16 cellular contexts compared by ENCODE assay signal in the genomic region with DNA sequence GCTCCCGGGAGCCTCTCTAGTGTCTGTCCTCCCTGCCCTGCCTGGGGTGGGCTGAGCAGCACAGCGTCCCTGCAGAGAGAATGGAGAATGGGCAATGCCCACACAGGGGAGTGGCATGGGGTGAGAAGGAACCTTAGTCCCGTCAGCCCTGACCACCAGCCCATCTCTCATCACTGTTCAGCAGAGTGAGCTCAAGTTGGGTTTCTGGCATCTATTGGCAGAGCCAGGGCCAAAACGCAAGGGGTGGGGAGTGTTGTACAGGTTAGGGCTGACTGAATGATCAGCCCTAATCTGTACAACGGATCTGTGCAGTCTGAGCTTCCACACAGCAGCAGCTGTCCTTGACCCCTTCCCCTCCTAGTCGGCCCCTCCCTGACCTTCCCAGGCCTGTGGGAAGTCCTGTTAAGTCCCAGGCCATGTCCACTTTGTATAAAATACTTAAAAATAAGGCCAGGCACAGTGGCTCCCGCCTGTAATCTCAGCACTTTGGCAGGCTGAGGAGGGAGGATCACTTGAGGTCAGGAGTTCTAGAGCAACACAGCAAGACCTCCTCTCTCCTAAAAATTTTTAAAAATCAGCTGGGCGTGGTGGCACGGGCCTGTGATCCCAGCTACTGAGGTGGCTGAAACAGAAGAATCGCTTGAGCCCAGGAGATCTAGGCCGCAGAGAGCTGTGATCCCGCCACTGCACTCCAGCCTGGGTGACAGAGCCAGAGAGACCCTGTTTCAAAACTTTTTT. TPM values are rescaled to one million over a fixed set of nuclear protein-coding genes. Genes with fewer than 3 reads are reported as not detected.
A peak's percentile ranks its signal among the peaks of the same experiment; 100 is the strongest.
DNase-seq lines count a peak whose midpoint lies in the region; ATAC-seq, FAIRE-seq and TF ChIP-seq lines count a peak whose summit lies in the region.
"Had no signal": no experiment of that assay in that cellular context is flagged by ENCODE, and none has a peak within 500 bp of the region (broad histone marks: within the 10 kb centered on the region; RNA-seq: fewer than 3 reads in every experiment).

No MANE protein-coding gene starts in this region.

- H3K9me3 ChIP-seq in A549 = peaks cover 8% of the 10 kb centered on the region; the same call in 1 of the 3 replicates
- H3K9me3 ChIP-seq in effector memory CD4-positive, alpha-beta T cell (ENCODE audit: control insufficient read depth, low read length) = no peaks in the 10 kb centered on the region
- peaks cover 0 to 7% of the 10 kb centered on the region in 2 donors for H3K9me3 ChIP-seq in neuronal stem cell (replicated peaks in 1 of 2; ENCODE audit: control insufficient read depth in 2 of 2, insufficient read depth in 1 of 2, low read depth in 1 of 2, low read length in 2 of 2)
- H3K9me3 ChIP-seq: adrenal gland, mucosa of descending colon had no signal

- H2AK5ac ChIP-seq in neuronal stem cell (ENCODE audit: low read depth, low read length) = no peak overlapping the region

- no peak overlapping the region for H4K8ac ChIP-seq in neuronal stem cell (ENCODE audit: low read depth, low read length)

- H3K14ac ChIP-seq in neuronal stem cell (ENCODE audit: low read length) = no peak overlapping the region

- H3K36me3 ChIP-seq in effector memory CD4-positive, alpha-beta T cell (ENCODE audit: control insufficient read depth, insufficient read depth, low read length) = no peaks in the 10 kb centered on the region
- H3K36me3 ChIP-seq in neuronal stem cell (replicated peaks in 1 of 2; ENCODE audit: control insufficient read depth in 2 of 2, insufficient read depth in 2 of 2, low read length in 2 of 2) = no peaks in the 10 kb centered on the region
- H3K36me3 ChIP-seq: adrenal gland had no signal

- TF ChIP-seq CTCF in A549 (IDR thresholded peaks at IDR 0.05) = no peak
- TF ChIP-seq CTCF in HFFc6 (IDR thresholded peaks at IDR 0.05) = no peak

- peak overlapping the region; percentile 2; the same call in 1 of the 2 replicates for H3K27ac Mint-ChIP-seq in HFFc6
- H3K27ac Mint-ChIP-seq: endodermal cell had no signal

- peak overlapping the region; percentile 31 for H2BK12ac ChIP-seq in neuronal stem cell (ENCODE audit: low read length)

- no peak overlapping the region for H3K4ac ChIP-seq in neuronal stem cell (ENCODE audit: low read length)

- no peak overlapping the region for H3K4me3 Mint-ChIP-seq in HFFc6

- H3K9me3 Mint-ChIP-seq in HFFc6 = no peaks in the 10 kb centered on the region
- H3K9me3 Mint-ChIP-seq: activated CD8-positive, alpha-beta T cell treated with anti-CD3 and anti-CD28 coated beads for 36 hours had no signal

- H3K23ac ChIP-seq in neuronal stem cell (ENCODE audit: low read depth, low read length, poor library complexity) = peak overlapping the region; percentile 86

- no peak for TF ChIP-seq EP300 in A549 (IDR thresholded peaks at IDR 0.05)

- peaks cover 3% of the 10 kb centered on the region; the same call in 1 of the 2 replicates for H3K27me3 Mint-ChIP-seq in HFFc6 (ENCODE audit: insufficient read depth)

- 81% methylated on average over 12 of the region's 12 CpGs for WGBS in A549 (ENCODE audit: missing lambda C conversion rate)
- no CpG with 5 or more reads among the region's 12 CpGs for WGBS in neuronal stem cell (ENCODE audit: extremely low coverage in 2 of 2, insufficient read length in 2 of 2, insufficient replicate concordance in 1 of 2), 2 donors

- H3K36me3 Mint-ChIP-seq in HFFc6 (ENCODE audit: low read depth) = no peaks in the 10 kb centered on the region
- H3K36me3 Mint-ChIP-seq: stimulated activated effector memory CD8-positive, alpha-beta T cell treated with anti-CD3 and anti-CD28 coated beads, Interleukin-12 subunit alpha, Interleukin-12 subunit beta, amount 100 ng/mL, for 72 hours had no signal

- H3K79me1 ChIP-seq in neuronal stem cell (ENCODE audit: low read depth, low read length) = no peaks in the 10 kb centered on the region

- no peak overlapping the region for H2BK15ac ChIP-seq in neuronal stem cell (ENCODE audit: low read length)

- H3K4me3 ChIP-seq in A549 = no peak overlapping the region
- no peak overlapping the region for H3K4me3 ChIP-seq in effector memory CD4-positive, alpha-beta T cell (ENCODE audit: insufficient read depth, low read depth, low read length, poor library complexity, severe bottlenecking)
- H3K4me3 ChIP-seq in neuronal stem cell (ENCODE audit: low read length in 2 of 2) = no peak overlapping the region
- H3K4me3 ChIP-seq: mucosa of descending colon had no signal

- no peaks in the 10 kb centered on the region for H3K27me3 ChIP-seq in effector memory CD4-positive, alpha-beta T cell (replicated peaks; ENCODE audit: control insufficient read depth, insufficient read depth, low read length, poor library complexity, severe bottlenecking)
- H3K27me3 ChIP-seq in neuronal stem cell (ENCODE audit: control insufficient read depth in 3 of 3, insufficient read depth in 3 of 3, low read depth in 1 of 3, low read length in 3 of 3) = peaks cover 5 to 54% (median 20%) of the 10 kb centered on the region in 3 experiments
- H3K27me3 ChIP-seq: adrenal gland had no signal

- TF ChIP-seq RAD21 in A549 (conservative IDR thresholded peaks at IDR 0.05 in 1 of 2, IDR thresholded peaks at IDR 0.05 in 1 of 2) = no peak

- ATAC-seq in A549 (peak in 1 of 2 experiments; percentile 13; a peak in 3 of 6 replicates), GM21390 (IDR thresholded peaks at IDR 0.05; ENCODE audit: unreplicated experiment) (no peak)

- CTCF ChIA-PET in A549 (lab: Yijun Ruan, JAX) = interaction anchor here (0.8 to 4.3 kb wide), 21 partner anchors 8 to 91 kb away, joined by 3 to 23 read pairs (median 5); no protein-coding TSS in a partner anchor

- H3K27ac ChIP-seq in A549 = peak overlapping the region; percentile 84 to 97
- H3K27ac ChIP-seq in effector memory CD4-positive, alpha-beta T cell (ENCODE audit: insufficient read depth, low read length, poor library complexity, severe bottlenecking) = peak overlapping the region; percentile 10
- no peak overlapping the region for H3K27ac ChIP-seq in neuronal stem cell (replicated peaks; ENCODE audit: low read length)
- H3K27ac ChIP-seq: adrenal gland had no signal

- H3K18ac ChIP-seq in neuronal stem cell (ENCODE audit: low read length) = no peak overlapping the region

- peaks cover 49% of the 10 kb centered on the region for H3K4me1 Mint-ChIP-seq in HFFc6 (ENCODE audit: low read depth)

- H3K4me1 ChIP-seq in A549 = peaks cover 64% of the 10 kb centered on the region
- peaks cover 12% of the 10 kb centered on the region for H3K4me1 ChIP-seq in effector memory CD4-positive, alpha-beta T cell (ENCODE audit: control insufficient read depth, insufficient read depth, low read length, poor library complexity, severe bottlenecking)
- peaks cover 0 to 4% of the 10 kb centered on the region in 2 donors for H3K4me1 ChIP-seq in neuronal stem cell (ENCODE audit: control insufficient read depth in 2 of 2, insufficient read depth in 1 of 2, low read depth in 1 of 2, low read length in 2 of 2)

- no peak overlapping the region for H3K9ac ChIP-seq in neuronal stem cell (ENCODE audit: low read depth, low read length, poor library complexity)

- H2AFZ ChIP-seq in neuronal stem cell (ENCODE audit: low read length) = no peak overlapping the region

- POLR2A ChIA-PET in A549 (lab: Yijun Ruan, JAX) = no interaction called here

- no peak for TF ChIP-seq POLR2A in A549 (IDR thresholded peaks at IDR 0.05; ENCODE audit: low read length)

- no peak overlapping the region for H2BK120ac ChIP-seq in neuronal stem cell (ENCODE audit: low read depth, low read length)

- FAIRE-seq in A549 (lab: Jason Lieb, UNC) = no peak
- FAIRE-seq: GM12878, small intestine had no signal

- no peak overlapping the region for H2BK5ac ChIP-seq in neuronal stem cell (ENCODE audit: low read length)

- peak overlapping the region; percentile 72 for H3K4me2 ChIP-seq in A549
- H3K4me2 ChIP-seq in neuronal stem cell (ENCODE audit: insufficient read depth, low read length, poor library complexity, severe bottlenecking) = no peak overlapping the region

- H4K91ac ChIP-seq in neuronal stem cell (ENCODE audit: low read depth, low read length, poor library complexity) = no peak overlapping the region

- DNase-seq in A549 (ENCODE audit: low read depth in 1 of 2, low spot score in 1 of 2) (no peak), HFFc6 (no peak), neuronal stem cell (ENCODE audit: low spot score) (no peak), NCI-H1092 treated with DMSO at 0.1 percent for 48 hours (lab: John Stamatoyannopoulos, UW) (no peak), SW 1271 (lab: John Stamatoyannopoulos, UW) (no peak), NCI-H2171 (lab: John Stamatoyannopoulos, UW) (no peak)
- DNase-seq in effector memory CD4-positive, alpha-beta T cell = no peak

TF ChIP-seq in A549, 52 proteins besides CTCF, POLR2A, EP300 and RAD21 (continues in another document):
- no peak for TF ChIP-seq GATA3 (IDR thresholded peaks at IDR 0.05; ENCODE audit: borderline replicate concordance)
- TF ChIP-seq TFCP2L1 (CRISPR knock-in tag; IDR thresholded peaks at IDR 0.05) = no peak
- no peak for TF ChIP-seq HOXA7 (CRISPR knock-in tag; IDR thresholded peaks at IDR 0.05)
- TF ChIP-seq, protein P1, sequence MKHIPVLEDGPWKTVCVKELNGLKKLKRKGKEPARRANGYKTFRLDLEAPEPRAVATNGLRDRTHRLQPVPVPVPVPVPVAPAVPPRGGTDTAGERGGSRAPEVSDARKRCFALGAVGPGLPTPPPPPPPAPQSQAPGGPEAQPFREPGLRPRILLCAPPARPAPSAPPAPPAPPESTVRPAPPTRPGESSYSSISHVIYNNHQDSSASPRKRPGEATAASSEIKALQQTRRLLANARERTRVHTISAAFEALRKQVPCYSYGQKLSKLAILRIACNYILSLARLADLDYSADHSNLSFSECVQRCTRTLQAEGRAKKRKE (CRISPR knock-in tag; IDR thresholded peaks at IDR 0.05; ENCODE audit: low read depth) = no peak

RNA-seq across cellular contexts. Expression of gene PROC, which starts 3.2 kb away (rescaled TPM):
- polyA plus RNA-seq in A549 (2011; rRNA removed) (2.0 and 2.6 TPM in 2 replicates), A549 (2017; fragmentation: RNase III; extraction: RNeasy Plus Mini Kit Qiagen cat#74134 plus additional on column Dnase treatment) (6.4 to 7.9 TPM (median 7.7 TPM) in 3 replicates)
- polyA plus RNA-seq in A549 (2012; cell fraction: cytosol; rRNA removed) = 6.3 and 7.1 TPM in 2 replicates
- polyA plus RNA-seq in A549 (2012; cell fraction: nucleus; rRNA removed) = 5.4 and 6.3 TPM in 2 replicates
- polyA minus RNA-seq in A549 (2011; rRNA and poly(A)+ RNA removed) = 0.54 and 1.4 TPM in 2 replicates
- not detected for total RNA-seq in HFFc6 (2021; fragmentation: NEBNext Ultra II Directional; extraction: Animal tissue kit (Norgen Biotek cat#: 25700))
- 0.07 TPM for polyA plus RNA-seq in neuronal stem cell (2013, experiment 1 of 2)
- polyA plus RNA-seq in neuronal stem cell (2013, experiment 2 of 2) = 0.07 TPM
- total RNA-seq: activated CD8-positive, alpha-beta T cell treated with anti-CD3 and anti-CD28 coated beads for 36 hours; adrenal gland; GM12878; ureter had no signal
- polyA plus RNA-seq: GM12878 had no signal

RNA-seq across cellular contexts. Expression of gene MAP3K2, which starts 27.2 kb away (rescaled TPM):
- polyA plus RNA-seq in A549 (2011; rRNA removed) (29.7 and 36.1 TPM in 2 replicates), A549 (2017; fragmentation: RNase III; extraction: RNeasy Plus Mini Kit Qiagen cat#74134 plus additional on column Dnase treatment) (12.3 to 13.2 TPM (median 12.8 TPM) in 3 replicates)
- polyA plus RNA-seq in A549 (2012; cell fraction: cytosol; rRNA removed) = 4.9 and 7.0 TPM in 2 replicates
- polyA plus RNA-seq in A549 (2012; cell fraction: nucleus; rRNA removed) = 4.5 and 5.3 TPM in 2 replicates
- polyA minus RNA-seq in A549 (2011; rRNA and poly(A)+ RNA removed) = 43.3 and 43.6 TPM in 2 replicates
- 10 to 100 TPM; 38.5 to 44.2 (median 40.1) TPM for total RNA-seq in HFFc6 (2021; fragmentation: NEBNext Ultra II Directional; extraction: Animal tissue kit (Norgen Biotek cat#: 25700))
- polyA plus RNA-seq in neuronal stem cell (2013, experiment 1 of 2) = 9.5 TPM
- polyA plus RNA-seq in neuronal stem cell (2013, experiment 2 of 2) = 10.4 TPM
